ENCODE assay signal across 35 cellular contexts in the genomic region with DNA sequence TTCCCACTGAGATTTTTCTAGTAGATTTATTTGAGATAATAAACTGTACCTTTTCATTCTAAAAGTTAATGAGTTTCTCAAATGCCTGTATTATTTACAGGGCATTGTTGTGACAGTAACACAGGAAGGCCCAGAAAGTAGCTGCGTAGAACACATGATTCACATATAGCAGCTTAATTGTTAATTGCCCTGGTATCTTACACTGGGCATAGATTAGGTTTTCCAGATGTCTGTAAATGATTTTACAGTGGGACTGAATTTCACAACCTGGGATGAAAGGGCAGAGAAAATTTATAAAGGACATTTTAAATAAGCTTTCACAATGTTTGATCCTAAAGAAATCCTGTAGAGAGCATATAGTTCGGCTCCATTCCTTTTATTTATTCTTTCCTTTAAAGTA. TPM values are rescaled to one million over a fixed set of nuclear protein-coding genes. Genes with fewer than 3 reads are reported as not detected.
"Had no signal": no experiment of that assay in that cellular context is flagged by ENCODE, and none has a peak within 500 bp of the region (broad histone marks: within the 10 kb centered on the region; RNA-seq: fewer than 3 reads in every experiment).

No MANE protein-coding gene starts in this region.

- H3K27ac ChIP-seq: adrenal gland, body of pancreas, brain microvascular endothelial cell, breast epithelium, VCaP had no signal

- H3K36me3 ChIP-seq: adrenal gland, brain microvascular endothelial cell, breast epithelium had no signal

- FAIRE-seq: astrocyte, TTC549 had no signal

- H3K4me3 ChIP-seq: adrenal gland, body of pancreas, breast epithelium had no signal

- DNase-seq: activated B cell treated with CpG ODN at 0.5 μM for 24 hours; activated CD4-positive, alpha-beta memory T cell treated with anti-CD3 and anti-CD28 coated beads for 36 hours; activated CD4-positive, alpha-beta T cell treated with anti-CD3 and anti-CD28 coated beads for 4 hours; activated CD4-positive, alpha-beta T cell treated with anti-CD3 and anti-CD28 coated beads, Interleukin-2, amount 10 ng/mL, durations not matched to agents 24 days and 14 days; activated CD4-positive, alpha-beta T cell treated with anti-CD3 and anti-CD28 coated beads, Interleukin-2, amount 50 U/mL, for 1 hour; activated CD4-positive, alpha-beta T cell treated with anti-CD3 and anti-CD28 coated beads, Interleukin-2, amount 50 U/mL, for 4 hours; activated CD4-positive, CD25-positive, alpha-beta regulatory T cell treated with anti-CD3 and anti-CD28 coated beads, Interleukin-2, amount 50 U/mL, for 72 hours; activated CD8-positive, alpha-beta memory T cell treated with anti-CD3 and anti-CD28 coated beads, Interleukin-2, amount 50 U/mL, for 4 hours; activated CD8-positive, alpha-beta T cell treated with anti-CD3 and anti-CD28 coated beads for 36 hours; activated effector memory CD4-positive, alpha-beta T cell treated with anti-CD3 and anti-CD28 coated beads, Interleukin-2, amount 50 U/mL, for 16 hours; activated gamma-delta T cell treated with Interleukin-2 at 50 U/mL for 16 hours; activated naive CD4-positive, alpha-beta T cell; activated naive CD4-positive, alpha-beta T cell treated with anti-CD3 and anti-CD28 coated beads for 36 hours; activated naive CD4-positive, alpha-beta T cell treated with anti-CD3 and anti-CD28 coated beads, Interleukin-2, amount 50 U/mL, for 16 hours; activated naive CD8-positive, alpha-beta T cell treated with anti-CD3 and anti-CD28 coated beads for 36 hours; activated T-cell treated with anti-CD3 and anti-CD28 coated beads for 4 hours; activated T-cell treated with anti-CD3 and anti-CD28 coated beads, Interleukin-2, amount 50 U/mL, for 1 hour; activated T-cell treated with anti-CD3 and anti-CD28 coated beads, Interleukin-2, amount 50 U/mL, for 4 hours; activated T-cell treated with anti-CD3 and anti-CD28 coated beads, Interleukin-2, amount 50 U/mL, for 72 hours; adrenal gland; amniotic stem cell; aorta; body of pancreas; brain microvascular endothelial cell; central memory CD4-positive, alpha-beta T cell; T-helper 1 cell; T-helper 2 cell; T-helper 9 cell had no signal

- ATAC-seq: activated CD8-positive, alpha-beta T cell treated with anti-CD3 and anti-CD28 coated beads for 36 hours; activated naive CD4-positive, alpha-beta T cell treated with anti-CD3 and anti-CD28 coated beads, Interleukin-2, amount 50 U/mL, for 72 hours; activated T-cell treated with anti-CD3 and anti-CD28 coated beads, Interleukin-2, amount 50 U/mL, for 4 hours; activated T-cell treated with anti-CD3 and anti-CD28 coated beads, Interleukin-2, amount 50 U/mL, for 72 hours; activated T-helper 17 cell treated with anti-CD3 and anti-CD28 coated beads, Interleukin-2, amount 50 U/mL, for 72 hours; body of pancreas had no signal

- H3K4me1 ChIP-seq: adrenal gland, body of pancreas, breast epithelium had no signal

- H3K27me3 ChIP-seq: adrenal gland, body of pancreas, brain microvascular endothelial cell, breast epithelium had no signal

- H3K9me3 ChIP-seq: adrenal gland, body of pancreas, breast epithelium had no signal

RNA-seq across cellular contexts. Expression of gene UGT8, which starts 27.6 kb away (rescaled TPM):
- total RNA-seq: activated CD4-positive, alpha-beta T cell treated with anti-CD3 and anti-CD28 coated beads, Interleukin-2, amount 10 ng/mL, durations not matched to agents 24 days and 14 days; activated naive CD4-positive, alpha-beta T cell treated with anti-CD3 and anti-CD28 coated beads for 36 hours; activated T-helper 1 cell treated with anti-CD3 and anti-CD28 coated beads, Interleukin-12 subunit alpha, Interleukin-12 subunit beta, Interleukin-2, Interleukin-4 antibody, amounts not matched to agents 30 ng/mL and 10 ng/mL and 1 ng/mL, durations not matched to agents 14 hours and 24 hours and 36 hours had no signal
